31 cellular contexts compared by ENCODE assay signal in genomic region chr3:59498995-59499394, GRCh38.
"Had no signal": no experiment of that assay in that cellular context is flagged by ENCODE, and none has a peak within 500 bp of the region (broad histone marks: within the 10 kb centered on the region; RNA-seq: fewer than 3 reads in every experiment).

No MANE protein-coding gene starts in this region.

- H3K4me3 Mint-ChIP-seq: activated T-cell treated with anti-CD3 and anti-CD28 coated beads, Interleukin-2, amount 50 U/mL, for 4 hours; activated T-helper 17 cell treated with anti-CD3 and anti-CD28 coated beads, Interleukin-2, amount 50 U/mL, for 72 hours; nephron; stimulated activated memory B cell treated with anti-CD40 and anti-IgM and Interleukin-4, amounts not matched to agents 10 μg/mL and 1 μg/mL and 100 μg/mL, for 72 hours; stimulated activated naive CD8-positive, alpha-beta T cell treated with anti-CD3 and anti-CD28 coated beads, Interleukin-15, amount 100 ng/mL, for 72 hours; T-helper 1 cell treated with Interleukin-12 subunit alpha and Interleukin-12 subunit beta and Interleukin-4 antibody, amounts not matched to agents 30 μg/mL and 1 μg/mL, for 36 hours had no signal

- H3K27ac ChIP-seq: esophagus squamous epithelium, heart right ventricle, left ventricle myocardium inferior, ovary, upper lobe of left lung, vagina, WERI-Rb-1 had no signal

- H3K4me1 ChIP-seq: esophagus squamous epithelium, heart right ventricle, left ventricle myocardium inferior, upper lobe of left lung, vagina had no signal

- ATAC-seq: activated CD4-positive, CD25-positive, alpha-beta regulatory T cell treated with anti-CD3 and anti-CD28 coated beads, Interleukin-2, amount 50 U/mL, for 24 hours; activated T-cell treated with anti-CD3 and anti-CD28 coated beads, Interleukin-2, amount 50 U/mL, for 4 hours; activated T-helper 17 cell treated with anti-CD3 and anti-CD28 coated beads, Interleukin-2, amount 50 U/mL, for 72 hours; heart right ventricle; stimulated activated memory B cell treated with anti-CD40 and anti-IgM and Interleukin-4, amounts not matched to agents 10 μg/mL and 1 μg/mL and 100 μg/mL, for 72 hours; stimulated activated naive CD8-positive, alpha-beta T cell treated with anti-CD3 and anti-CD28 coated beads, Interleukin-15, amount 100 ng/mL, for 72 hours had no signal

- DNase-seq: activated CD4-positive, alpha-beta T cell treated with anti-CD3 and anti-CD28 coated beads for 48 hours; activated CD4-positive, alpha-beta T cell treated with anti-CD3 and anti-CD28 coated beads, Interleukin-2, amount 50 U/mL, for 48 hours; activated CD8-positive, alpha-beta memory T cell treated with anti-CD3 and anti-CD28 coated beads for 24 hours; activated gamma-delta T cell treated with Interleukin-2 at 50 U/mL for 16 hours; activated naive CD4-positive, alpha-beta T cell treated with anti-CD3 and anti-CD28 coated beads, Interleukin-2, amount 50 U/mL, for 16 hours; activated T-cell treated with anti-CD3 and anti-CD28 coated beads, Interleukin-2, amount 50 U/mL, for 4 hours; dermis blood vessel endothelial cell; effector CD4-positive, alpha-beta T cell; esophagus squamous epithelium; foreskin melanocyte; heart right ventricle; kidney glomerular epithelial cell; left ventricle myocardium inferior; ovary; stimulated activated CD4-positive, alpha-beta T cell treated with anti-CD3 and anti-CD28 coated beads, Interleukin-1b, Interleukin-23, amount 100 ng/mL, for 48 hours; stimulated activated CD4-positive, alpha-beta T cell treated with anti-CD3 and anti-CD28 coated beads, Interleukin-4, amount 100 ng/mL, for 4 hours; stimulated activated CD8-positive, alpha-beta memory T cell treated with anti-CD3 and anti-CD28 coated beads, Interleukin-4, amount 100 ng/mL, for 48 hours; stimulated activated naive CD8-positive, alpha-beta T cell treated with anti-CD3 and anti-CD28 coated beads, Interleukin-15, amount 100 ng/mL, for 72 hours; substantia nigra; T1000; WERI-Rb-1 had no signal

- H3K36me3 Mint-ChIP-seq: stimulated activated memory B cell treated with anti-CD40 and anti-IgM and Interleukin-4, amounts not matched to agents 10 μg/mL and 1 μg/mL and 100 μg/mL, for 72 hours had no signal

- FAIRE-seq: colon had no signal

- H3K27ac Mint-ChIP-seq: activated T-helper 17 cell treated with anti-CD3 and anti-CD28 coated beads, Interleukin-2, amount 50 U/mL, for 72 hours; nephron; stimulated activated memory B cell treated with anti-CD40 and anti-IgM and Interleukin-4, amounts not matched to agents 10 μg/mL and 1 μg/mL and 100 μg/mL, for 72 hours; stimulated activated naive CD8-positive, alpha-beta T cell treated with anti-CD3 and anti-CD28 coated beads, Interleukin-15, amount 100 ng/mL, for 72 hours; T-helper 1 cell treated with Interleukin-12 subunit alpha and Interleukin-12 subunit beta and Interleukin-4 antibody, amounts not matched to agents 30 μg/mL and 1 μg/mL, for 36 hours had no signal

- H3K4me3 ChIP-seq: esophagus squamous epithelium, heart right ventricle, left ventricle myocardium inferior, lung, ovary, smooth muscle cell, upper lobe of left lung, vagina had no signal

- H3K9me3 ChIP-seq: esophagus squamous epithelium, left ventricle myocardium inferior, ovary, upper lobe of left lung, vagina had no signal

- H3K4me2 ChIP-seq: smooth muscle cell had no signal

- H3K4me1 Mint-ChIP-seq: nephron; stimulated activated memory B cell treated with anti-CD40 and anti-IgM and Interleukin-4, amounts not matched to agents 10 μg/mL and 1 μg/mL and 100 μg/mL, for 72 hours had no signal

- H3K27me3 ChIP-seq: esophagus squamous epithelium, heart right ventricle, ovary, upper lobe of left lung, vagina had no signal

- H3K36me3 ChIP-seq: esophagus squamous epithelium, heart right ventricle, left ventricle myocardium inferior, ovary, upper lobe of left lung, vagina, WERI-Rb-1 had no signal

- H3K27me3 Mint-ChIP-seq: activated T-helper 17 cell treated with anti-CD3 and anti-CD28 coated beads, Interleukin-2, amount 50 U/mL, for 72 hours; stimulated activated memory B cell treated with anti-CD40 and anti-IgM and Interleukin-4, amounts not matched to agents 10 μg/mL and 1 μg/mL and 100 μg/mL, for 72 hours had no signal
